9 cellular contexts compared by ENCODE assay signal in the genomic region with DNA sequence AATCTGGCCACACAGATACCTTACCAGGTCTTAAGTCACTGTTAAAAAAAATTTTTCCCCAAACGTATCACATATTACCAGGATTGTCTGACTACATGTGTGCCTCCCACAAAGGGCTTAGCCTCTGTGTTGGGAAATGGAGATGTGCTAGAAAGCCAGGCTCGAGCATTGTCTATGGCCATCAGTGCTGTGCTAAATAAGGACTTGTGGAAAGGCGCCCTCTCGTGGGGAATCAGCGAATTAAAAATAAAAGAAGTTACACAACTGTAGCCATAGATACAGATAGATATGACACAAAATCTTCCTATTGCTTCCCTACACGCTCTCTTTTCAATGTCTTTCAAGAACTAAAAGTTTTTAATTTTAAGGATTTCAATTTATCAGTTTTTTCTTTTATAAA. TPM values are rescaled to one million over a fixed set of nuclear protein-coding genes. Genes with fewer than 3 reads are reported as not detected.
DNase-seq lines count a peak whose midpoint lies in the region; ATAC-seq, FAIRE-seq and TF ChIP-seq lines count a peak whose summit lies in the region.
"Had no signal": no experiment of that assay in that cellular context is flagged by ENCODE, and none has a peak within 500 bp of the region (broad histone marks: within the 10 kb centered on the region; RNA-seq: fewer than 3 reads in every experiment).

No MANE protein-coding gene starts in this region.

- peaks cover 6% of the 10 kb centered on the region for H3K9me3 Mint-ChIP-seq in MCF 10A (ENCODE audit: unreplicated experiment)
- H3K9me3 Mint-ChIP-seq: dendritic cell treated with granulocyte-macrophage colony-stimulating factor and Interleukin-4, amounts not matched to agents 40 ng/mL and 50 ng/mL, for 4 days had no signal

- no peaks in the 10 kb centered on the region for H3K36me3 Mint-ChIP-seq in MCF 10A (ENCODE audit: insufficient read depth, unreplicated experiment)

- FAIRE-seq in G401.6 (lab: Jason Lieb, UNC), result peak; percentile 83

- POLR2A ChIA-PET in MCF 10A (lab: Yijun Ruan, JAX), result interaction anchor here (1.0 kb wide), 1 partner anchor 28 kb away, joined by 3 read pairs; no protein-coding TSS in a partner anchor

- H3K27ac Mint-ChIP-seq in MCF 10A (ENCODE audit: low read depth, unreplicated experiment), result no peak overlapping the region

- TF ChIP-seq CTCF in MCF 10A (IDR thresholded peaks at IDR 0.05; ENCODE audit: unreplicated experiment), result peak; percentile 77

- peak; percentile 85 for DNase-seq in NAMALWA (ENCODE audit: low spot score)
- peak; percentile 34 for DNase-seq in T-helper 22 cell (ENCODE audit: low read depth)
- peak; percentile 87 for DNase-seq in MCF 10A (ENCODE audit: unreplicated experiment)
- peak; percentile 72 for DNase-seq in kidney tubule cell (ENCODE audit: low spot score)
- peak; percentile 49 for DNase-seq in stimulated activated CD8-positive, alpha-beta memory T cell treated with anti-CD3 and anti-CD28 coated beads, Interleukin-12 subunit alpha, Interleukin-12 subunit beta, amount 100 ng/mL, for 1 hour (ENCODE audit: low read depth)

- no TSS peak for BruUV-seq in MCF 10A (replicated peaks; lab: Mats Ljungman, UMichigan)

- no peak for ATAC-seq in HG03460 (IDR thresholded peaks at IDR 0.05; ENCODE audit: unreplicated experiment)
- ATAC-seq in GM18870 (IDR thresholded peaks at IDR 0.05; ENCODE audit: unreplicated experiment), result no peak

- peaks cover 17% of the 10 kb centered on the region for H3K4me1 Mint-ChIP-seq in MCF 10A (ENCODE audit: insufficient read depth, unreplicated experiment)

- H3K27me3 Mint-ChIP-seq in MCF 10A (ENCODE audit: insufficient read depth, unreplicated experiment), result no peaks in the 10 kb centered on the region

- CTCF ChIA-PET in MCF 10A (lab: Yijun Ruan, JAX), result interaction anchor here (0.7 to 1.5 kb wide), 8 partner anchors 14 to 303 kb away, joined by 3 to 8 read pairs (median 4); no protein-coding TSS in a partner anchor

- no peak overlapping the region for H3K4me3 Mint-ChIP-seq in MCF 10A (ENCODE audit: unreplicated experiment)
- H3K4me3 Mint-ChIP-seq: dendritic cell treated with granulocyte-macrophage colony-stimulating factor and Interleukin-4, amounts not matched to agents 40 ng/mL and 50 ng/mL, for 4 days had no signal

- intact Hi-C loops in MCF 10A (cut with micrococcal nuclease), result loop anchor here (1.0 kb wide), 1 partner anchor 72 kb away; no protein-coding TSS in a partner anchor

RNA-seq across cellular contexts. Expression of a gene that starts 47.5 kb away (rescaled TPM):
- not detected in 2 replicates for total RNA-seq in MCF 10A (2022)

RNA-seq across cellular contexts. Expression of a gene that starts 49.1 kb away (rescaled TPM):
- not detected in 2 replicates for total RNA-seq in MCF 10A (2022)

RNA-seq across cellular contexts. Expression of a gene that starts 52.7 kb away (rescaled TPM):
- total RNA-seq in MCF 10A (2022), result not detected in 2 replicates

Comparison
In these comparisons a context has a peak if more than half of its experiments do, and no peak if none do; other contexts are left out.
1. DNase-seq: peak in every context shown above with its lines; median percentile 87 in MCF 10A; 85 in NAMALWA; 72 in kidney tubule cell; 49 in stimulated activated CD8-positive, alpha-beta memory T cell treated with anti-CD3 and anti-CD28 coated beads, Interleukin-12 subunit alpha, Interleukin-12 subunit beta, amount 100 ng/mL, for 1 hour; 34 in T-helper 22 cell.